In genomic region chr9:8571648-8572047, GRCh38 we compare ENCODE assay signal across 24 cellular contexts.
"Had no signal": no experiment of that assay in that cellular context is flagged by ENCODE, and none has a peak within 500 bp of the region (broad histone marks: within the 10 kb centered on the region; RNA-seq: fewer than 3 reads in every experiment).

No MANE protein-coding gene starts in this region.

- H3K4me1 ChIP-seq: colonic mucosa, gastrocnemius medialis, right lobe of liver, tibial nerve, upper lobe of left lung had no signal

- H3K4me3 ChIP-seq: colonic mucosa, gastrocnemius medialis, hepatocyte, lung, mucosa of descending colon, ovary, right lobe of liver, thoracic aorta, tibial nerve, upper lobe of left lung had no signal

- ATAC-seq: esophagus mucosa; gastrocnemius medialis; right lobe of liver; stimulated activated naive B cell treated with anti-CD40 and anti-IgM and Interleukin-4, amounts not matched to agents 10 μg/mL and 1 μg/mL and 100 μg/mL, for 72 hours had no signal

- H3K27ac ChIP-seq: colonic mucosa, epithelial cell of prostate, gastrocnemius medialis, ovary, right lobe of liver, thoracic aorta, tibial nerve, upper lobe of left lung had no signal

- DNase-seq: colonic mucosa; effector CD8-positive, alpha-beta T cell; endodermal cell; foreskin fibroblast; gastrocnemius medialis; head of caudate nucleus; kidney; mucosa of descending colon; naive B cell; nephron progenitor cell; occipital lobe; ovary; retina; right lobe of liver; stimulated activated CD4-positive, alpha-beta T cell treated with anti-CD3 and anti-CD28 coated beads, Interleukin-15, amount 100 ng/mL, for 24 hours; stimulated activated CD4-positive, alpha-beta T cell treated with anti-CD3 and anti-CD28 coated beads, Interleukin-2, amount 100 ng/mL, for 48 hours; stimulated activated naive B cell treated with anti-CD40 and anti-IgM and Interleukin-4, amounts not matched to agents 10 μg/mL and 1 μg/mL and 100 μg/mL, for 72 hours; upper lobe of left lung had no signal

- H3K9me3 ChIP-seq: colonic mucosa, gastrocnemius medialis, mucosa of descending colon, ovary, right lobe of liver, thoracic aorta, tibial nerve, upper lobe of left lung had no signal

- H3K36me3 ChIP-seq: colonic mucosa, gastrocnemius medialis, ovary, right lobe of liver, thoracic aorta, tibial nerve, upper lobe of left lung had no signal
